ENCODE assay signal across 15 cellular contexts in the genomic region with DNA sequence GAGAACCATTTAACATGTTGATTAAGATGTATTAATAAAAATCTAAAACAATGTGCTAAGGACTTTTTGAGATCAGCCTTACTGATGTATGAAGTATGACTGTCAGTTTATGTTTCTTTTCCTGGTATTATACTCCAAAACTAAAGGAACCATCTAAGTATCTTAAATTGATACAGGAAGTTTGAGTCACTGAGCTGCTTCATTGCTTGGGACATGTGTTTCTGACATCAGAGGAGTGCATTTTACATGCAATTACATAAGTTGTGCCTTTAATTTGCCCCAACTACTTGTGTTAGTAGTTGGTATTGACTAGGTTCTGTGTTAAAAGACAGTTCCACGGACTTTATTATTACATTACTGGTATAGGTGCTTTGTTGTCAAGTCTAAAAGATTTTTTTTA. TPM values are rescaled to one million over a fixed set of nuclear protein-coding genes. Genes with fewer than 3 reads are reported as not detected.
A peak's percentile ranks its signal among the peaks of the same experiment; 100 is the strongest.
DNase-seq lines count a peak whose midpoint lies in the region; ATAC-seq lines count a peak whose summit lies in the region.
"Had no signal": no experiment of that assay in that cellular context is flagged by ENCODE, and none has a peak within 500 bp of the region (broad histone marks: within the 10 kb centered on the region; RNA-seq: fewer than 3 reads in every experiment).

No MANE protein-coding gene starts in this region.

- H3K36me3 Mint-ChIP-seq in activated naive CD8-positive, alpha-beta T cell, result peaks cover 8% of the 10 kb centered on the region
- H3K36me3 Mint-ChIP-seq in activated naive CD8-positive, alpha-beta T cell treated with anti-CD3 and anti-CD28 coated beads for 36 hours, result peaks cover 15% of the 10 kb centered on the region
- peaks cover 35% of the 10 kb centered on the region for H3K36me3 Mint-ChIP-seq in stimulated activated memory B cell treated with anti-CD40 and anti-IgM and Interleukin-4, amounts not matched to agents 10 μg/mL and 1 μg/mL and 100 μg/mL, for 72 hours

- no peak overlapping the region for H3K4me3 Mint-ChIP-seq in activated naive CD8-positive, alpha-beta T cell
- H3K4me3 Mint-ChIP-seq in activated naive CD8-positive, alpha-beta T cell treated with anti-CD3 and anti-CD28 coated beads for 36 hours, result no peak overlapping the region
- H3K4me3 Mint-ChIP-seq in stimulated activated memory B cell treated with anti-CD40 and anti-IgM and Interleukin-4, amounts not matched to agents 10 μg/mL and 1 μg/mL and 100 μg/mL, for 72 hours, result no peak overlapping the region

- no peaks in the 10 kb centered on the region for H3K9me3 Mint-ChIP-seq in activated naive CD8-positive, alpha-beta T cell (ENCODE audit: low read depth)
- no peaks in the 10 kb centered on the region for H3K9me3 Mint-ChIP-seq in activated naive CD8-positive, alpha-beta T cell treated with anti-CD3 and anti-CD28 coated beads for 36 hours
- no peaks in the 10 kb centered on the region for H3K9me3 Mint-ChIP-seq in stimulated activated memory B cell treated with anti-CD40 and anti-IgM and Interleukin-4, amounts not matched to agents 10 μg/mL and 1 μg/mL and 100 μg/mL, for 72 hours

- no peak for DNase-seq in activated naive CD8-positive, alpha-beta T cell treated with anti-CD3 and anti-CD28 coated beads for 36 hours
- DNase-seq in RKO (ENCODE audit: low spot score) (peak; percentile 54), fibroblast of gingiva (ENCODE audit: low read depth) (peak; percentile 46), stromal cell of bone marrow (ENCODE audit: low read depth) (peak; percentile 54)
- DNase-seq in effector CD4-positive, alpha-beta T cell, result no peak
- DNase-seq: AML-193, lower lobe of right lung, NCI-H1436 had no signal

- peak overlapping the region; percentile 58 for H3K27ac Mint-ChIP-seq in activated naive CD8-positive, alpha-beta T cell
- H3K27ac Mint-ChIP-seq in activated naive CD8-positive, alpha-beta T cell treated with anti-CD3 and anti-CD28 coated beads for 36 hours, result no peak overlapping the region
- no peak overlapping the region for H3K27ac Mint-ChIP-seq in stimulated activated memory B cell treated with anti-CD40 and anti-IgM and Interleukin-4, amounts not matched to agents 10 μg/mL and 1 μg/mL and 100 μg/mL, for 72 hours

- H3K4me1 Mint-ChIP-seq in activated naive CD8-positive, alpha-beta T cell (ENCODE audit: low read depth), result peaks cover 4% of the 10 kb centered on the region
- peaks cover 11% of the 10 kb centered on the region for H3K4me1 Mint-ChIP-seq in activated naive CD8-positive, alpha-beta T cell treated with anti-CD3 and anti-CD28 coated beads for 36 hours
- H3K4me1 Mint-ChIP-seq in stimulated activated memory B cell treated with anti-CD40 and anti-IgM and Interleukin-4, amounts not matched to agents 10 μg/mL and 1 μg/mL and 100 μg/mL, for 72 hours, result no peaks in the 10 kb centered on the region

- no peaks in the 10 kb centered on the region for H3K27me3 Mint-ChIP-seq in activated naive CD8-positive, alpha-beta T cell
- H3K27me3 Mint-ChIP-seq in activated naive CD8-positive, alpha-beta T cell treated with anti-CD3 and anti-CD28 coated beads for 36 hours, result no peaks in the 10 kb centered on the region
- H3K27me3 Mint-ChIP-seq in stimulated activated memory B cell treated with anti-CD40 and anti-IgM and Interleukin-4, amounts not matched to agents 10 μg/mL and 1 μg/mL and 100 μg/mL, for 72 hours, result no peaks in the 10 kb centered on the region

- no peak for ATAC-seq in stimulated activated memory B cell treated with anti-CD40 and anti-IgM and Interleukin-4, amounts not matched to agents 10 μg/mL and 1 μg/mL and 100 μg/mL, for 72 hours
- no peak for ATAC-seq in GM19035 (IDR thresholded peaks at IDR 0.05; ENCODE audit: unreplicated experiment)
- ATAC-seq: lower lobe of right lung had no signal

RNA-seq across cellular contexts. Expression of a gene that starts 50.9 kb away (rescaled TPM):
- 1 to 10 TPM in 1 of 2 experiments, under 1 TPM in 1; 0.87 to 1.5 TPM for total RNA-seq in activated naive CD8-positive, alpha-beta T cell treated with anti-CD3 and anti-CD28 coated beads for 36 hours
- total RNA-seq: dermis microvascular lymphatic vessel endothelial cell, hepatocyte, NCI-H460, urinary bladder had no signal

RNA-seq across cellular contexts. Expression of a gene that starts 56.7 kb away (rescaled TPM):
- 100 to 1,000 TPM; 134 to 136 TPM for total RNA-seq in activated naive CD8-positive, alpha-beta T cell treated with anti-CD3 and anti-CD28 coated beads for 36 hours

Comparison
In these comparisons a context has a peak if more than half of its experiments do, and no peak if none do; other contexts are left out.
1. DNase-seq: peak in RKO (single experiment), fibroblast of gingiva (single experiment) and stromal cell of bone marrow (single experiment); none in activated naive CD8-positive, alpha-beta T cell treated with anti-CD3 and anti-CD28 coated beads for 36 hours (single experiment) and effector CD4-positive, alpha-beta T cell (single experiment).